Comparison of ENCODE assay signal across 13 cellular contexts in the genomic region with DNA sequence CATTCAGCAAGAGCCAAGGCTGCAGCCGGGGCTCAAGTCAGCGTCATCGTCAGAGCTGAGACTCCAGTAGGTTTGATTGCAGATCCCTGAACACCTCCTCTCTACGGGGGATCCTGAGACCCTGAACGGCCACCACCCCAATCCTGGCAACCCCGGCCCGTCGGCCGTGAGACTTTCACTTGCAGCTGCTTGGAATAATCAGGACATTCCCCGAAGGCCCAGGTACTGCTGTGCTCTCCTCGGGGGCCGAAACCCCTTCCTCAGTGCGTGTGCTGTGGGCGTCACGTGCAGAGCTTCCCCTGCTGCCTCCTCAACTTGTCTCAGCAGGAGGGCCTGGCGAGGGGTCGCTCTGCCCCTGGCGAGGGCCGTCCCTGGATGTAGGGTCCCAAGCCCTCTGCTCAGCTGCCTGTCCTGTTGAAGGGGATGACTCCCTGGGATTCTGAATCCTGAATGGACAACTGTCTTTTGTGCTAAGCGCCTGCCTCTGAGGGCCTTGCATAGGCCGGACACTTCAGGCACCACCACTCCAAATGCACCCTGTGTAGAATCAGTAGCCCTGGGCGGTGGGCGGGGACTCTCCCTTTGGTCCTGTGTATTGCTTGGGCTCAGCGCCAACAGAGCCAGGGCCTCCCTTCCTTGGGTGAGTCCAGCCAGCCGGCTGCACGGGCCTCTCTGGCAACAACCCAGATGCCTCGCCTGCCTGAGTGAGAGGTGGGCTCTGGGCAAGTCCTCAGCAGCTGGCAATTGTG.
DNase-seq lines count a peak whose midpoint lies in the region; ATAC-seq and TF ChIP-seq lines count a peak whose summit lies in the region.
"Had no signal": no experiment of that assay in that cellular context is flagged by ENCODE, and none has a peak within 500 bp of the region (broad histone marks: within the 10 kb centered on the region; RNA-seq: fewer than 3 reads in every experiment).

No MANE protein-coding gene starts in this region.

- TF ChIP-seq CTCF in hepatocyte (IDR thresholded peaks at IDR 0.05; ENCODE audit: poor library complexity) (no peak), esophagus muscularis mucosa (IDR thresholded peaks at IDR 0.05) (no peak)

- H3K4me3 ChIP-seq in BLaER1 treated with 17β-estradiol and CSF1 and Interleukin-3, amounts not matched to agents 10 nM and 100 nM = no peak overlapping the region
- H3K4me3 ChIP-seq in hepatocyte (no peak overlapping the region), esophagus muscularis mucosa (no peak overlapping the region)
- H3K4me3 ChIP-seq: colonic mucosa, GM12878, sigmoid colon had no signal

- no peaks in the 10 kb centered on the region for H3K79me2 ChIP-seq in hepatocyte

- no peak for TF ChIP-seq POLR2A in esophagus muscularis mucosa (IDR thresholded peaks at IDR 0.05; ENCODE audit: low read depth)

- H3K27me3 ChIP-seq in BLaER1 treated with 17β-estradiol and CSF1 and Interleukin-3, amounts not matched to agents 10 nM and 100 nM = no peaks in the 10 kb centered on the region
- H3K27me3 ChIP-seq in hepatocyte (no peaks in the 10 kb centered on the region), esophagus muscularis mucosa (peaks cover 0 to 8% (median 0%) of the 10 kb centered on the region in 4 donors)
- H3K27me3 ChIP-seq: colonic mucosa, sigmoid colon had no signal

- no peak overlapping the region for H2AFZ ChIP-seq in hepatocyte

- H3K27ac ChIP-seq in BLaER1 treated with 17β-estradiol and CSF1 and Interleukin-3, amounts not matched to agents 10 nM and 100 nM = no peak overlapping the region
- H3K27ac ChIP-seq in hepatocyte = no peak overlapping the region
- no peak overlapping the region for H3K27ac ChIP-seq in esophagus muscularis mucosa (replicated peaks in 1 of 4)
- H3K27ac ChIP-seq: colonic mucosa, sigmoid colon had no signal

- peaks cover 3 to 21% (median 12%) of the 10 kb centered on the region in 11 experiments; a peak in 15 of 22 replicates for H3K9me3 ChIP-seq in BLaER1 treated with 17β-estradiol and CSF1 and Interleukin-3, amounts not matched to agents 10 nM and 100 nM (replicated peaks in 1 of 11)
- no peaks in the 10 kb centered on the region for H3K9me3 ChIP-seq in hepatocyte (ENCODE audit: low read depth)
- peaks cover 0 to 9% (median 3%) of the 10 kb centered on the region in 4 donors for H3K9me3 ChIP-seq in esophagus muscularis mucosa
- H3K9me3 ChIP-seq: colonic mucosa, sigmoid colon had no signal

- intact Hi-C loops in esophagus muscularis mucosa (cut with DNase I) = no loop called here

- peaks cover 0 to 19% (median 17%) of the 10 kb centered on the region in 10 experiments; a peak in 12 of 20 replicates for H3K4me1 ChIP-seq in BLaER1 treated with 17β-estradiol and CSF1 and Interleukin-3, amounts not matched to agents 10 nM and 100 nM
- no peaks in the 10 kb centered on the region for H3K4me1 ChIP-seq in hepatocyte (ENCODE audit: insufficient read depth)
- no peaks in the 10 kb centered on the region for H3K4me1 ChIP-seq in esophagus muscularis mucosa
- H3K4me1 ChIP-seq: colonic mucosa, sigmoid colon had no signal

- H4K20me1 ChIP-seq in BLaER1 treated with 17β-estradiol and CSF1 and Interleukin-3, amounts not matched to agents 10 nM and 100 nM = no peaks in the 10 kb centered on the region
- H4K20me1 ChIP-seq in hepatocyte (ENCODE audit: insufficient read depth, poor library complexity, severe bottlenecking) = no peaks in the 10 kb centered on the region

- H3K9ac ChIP-seq in BLaER1 treated with 17β-estradiol and CSF1 and Interleukin-3, amounts not matched to agents 10 nM and 100 nM = no peak overlapping the region

- no peak for TF ChIP-seq EP300 in esophagus muscularis mucosa (IDR thresholded peaks at IDR 0.05)

- H3K4me2 ChIP-seq in BLaER1 treated with 17β-estradiol and CSF1 and Interleukin-3, amounts not matched to agents 10 nM and 100 nM = peak overlapping the region in 6 of 11 experiments; percentile 14 to 47 (median 27); a peak in 3 of 22 replicates
- H3K4me2 ChIP-seq in hepatocyte = no peak overlapping the region

- no peaks in the 10 kb centered on the region for H3K36me3 ChIP-seq in BLaER1 treated with 17β-estradiol and CSF1 and Interleukin-3, amounts not matched to agents 10 nM and 100 nM
- H3K36me3 ChIP-seq in hepatocyte (replicated peaks; ENCODE audit: insufficient read depth, low read depth) (no peaks in the 10 kb centered on the region), esophagus muscularis mucosa (no peaks in the 10 kb centered on the region)
- H3K36me3 ChIP-seq: colonic mucosa, sigmoid colon had no signal

- DNase-seq in EH (ENCODE audit: low read depth) (peak; percentile 6), NCI-H345 treated with DMSO at 0.1 percent for 48 hours (lab: John Stamatoyannopoulos, UW; ENCODE audit: unreplicated experiment) (peak; percentile 72), hepatocyte (ENCODE audit: low spot score) (peak; percentile 22), iPS-NIHi7 (ENCODE audit: extremely low spot score) (no peak), esophagus muscularis mucosa (ENCODE audit: extremely low spot score) (no peak), AG20443 (ENCODE audit: low spot score) (no peak)
- DNase-seq: activated B cell treated with CpG ODN at 0.5 μM for 24 hours, activated gamma-delta T cell treated with Interleukin-2 at 50 U/mL for 16 hours, colonic mucosa, sigmoid colon had no signal

- no peak for ATAC-seq in GM21367 (IDR thresholded peaks at IDR 0.05; ENCODE audit: unreplicated experiment)
- ATAC-seq: GM12878 had no signal

- 86% methylated on average over 27 of the region's 27 CpGs for WGBS in hepatocyte (ENCODE audit: low lambda C conversion rate, missing lambda C conversion rate)
- 91% methylated on average over 14 of the region's 27 CpGs for WGBS in esophagus muscularis mucosa

- no peaks in the 10 kb centered on the region for H3K9me2 ChIP-seq in hepatocyte (replicated peaks; ENCODE audit: insufficient read depth)

Comparison
In these comparisons a context has a peak if more than half of its experiments do, and no peak if none do; other contexts are left out.
1. DNase-seq: peak in EH (single experiment), NCI-H345 treated with DMSO at 0.1 percent for 48 hours (single experiment) and hepatocyte (single experiment); none in iPS-NIHi7 (single experiment), esophagus muscularis mucosa (single experiment) and AG20443 (single experiment).